In genomic region chrX:138710311-138710791, GRCh38 we compare ENCODE assay signal across 13 cellular contexts. TPM values are rescaled to one million over a fixed set of nuclear protein-coding genes. Genes with fewer than 3 reads are reported as not detected.
DNase-seq lines count a peak whose midpoint lies in the region; ATAC-seq and TF ChIP-seq lines count a peak whose summit lies in the region.
"Had no signal": no experiment of that assay in that cellular context is flagged by ENCODE, and none has a peak within 500 bp of the region (broad histone marks: within the 10 kb centered on the region; RNA-seq: fewer than 3 reads in every experiment).

No MANE protein-coding gene starts in this region.

- H3K4me3 ChIP-seq in ectodermal cell (ENCODE audit: insufficient read depth, low read depth, low read length): peak overlapping the region; percentile 57
- peak overlapping the region; percentile 20 for H3K4me3 ChIP-seq in lung
- H3K4me3 ChIP-seq in skeletal muscle tissue (ENCODE audit: low read length in 3 of 3): peak overlapping the region; percentile 41 to 66 (median 58)

- no peak overlapping the region for H4K5ac ChIP-seq in H9 (ENCODE audit: insufficient read length, low read depth, low read length)

- no peaks in the 10 kb centered on the region for H3K27me3 ChIP-seq in H9 (ENCODE audit: insufficient read depth, low read length)
- H3K27me3 ChIP-seq in ectodermal cell (ENCODE audit: control insufficient read depth, insufficient read depth, low read length, poor library complexity, severe bottlenecking): no peaks in the 10 kb centered on the region
- H3K27me3 ChIP-seq in lung (ENCODE audit: control insufficient read depth, insufficient read depth): peaks cover 13% of the 10 kb centered on the region
- peaks cover 0 to 5% (median 0%) of the 10 kb centered on the region in 3 donors for H3K27me3 ChIP-seq in skeletal muscle tissue (ENCODE audit: control insufficient read depth in 3 of 3, insufficient read depth in 3 of 3, low read length in 3 of 3)

- H3K9ac ChIP-seq in H9 (ENCODE audit: extremely low read depth, insufficient read length, low read length): peak overlapping the region; percentile 83
- H3K9ac ChIP-seq in skeletal muscle tissue (ENCODE audit: low read depth in 1 of 3, low read length in 3 of 3): peak overlapping the region in 1 of 3 donors; percentile 68

- peaks cover 4 to 42% of the 10 kb centered on the region in 2 experiments; a peak in 3 of 5 replicates for H3K9me3 Mint-ChIP-seq in H9
- H3K9me3 Mint-ChIP-seq in stimulated activated memory B cell treated with anti-CD40 and anti-IgM and Interleukin-4, amounts not matched to agents 10 μg/mL and 1 μg/mL and 100 μg/mL, for 72 hours: no peaks in the 10 kb centered on the region

- H3K79me1 ChIP-seq in H9 (ENCODE audit: insufficient read depth, low read depth, low read length, poor library complexity, severe bottlenecking): no peaks in the 10 kb centered on the region

- no peaks in the 10 kb centered on the region for H4K20me1 ChIP-seq in H9 (ENCODE audit: control insufficient read depth, insufficient read depth, insufficient read length)

- H3K9me3 ChIP-seq in H9 (ENCODE audit: control insufficient read depth, low read depth, low read length) (no peaks in the 10 kb centered on the region), ectodermal cell (ENCODE audit: control insufficient read depth, low read length) (no peaks in the 10 kb centered on the region), lung (ENCODE audit: control insufficient read depth in 2 of 2, insufficient read depth in 1 of 2, low read length in 1 of 2) (peaks cover 0 to 11% of the 10 kb centered on the region in 2 donors), skeletal muscle tissue (ENCODE audit: control insufficient read depth in 3 of 3, low read length in 3 of 3) (no peaks in the 10 kb centered on the region)

- H3K36me3 Mint-ChIP-seq in H9 (ENCODE audit: insufficient read depth in 1 of 3, low read depth in 3 of 3): peaks cover 12 to 15% (median 13%) of the 10 kb centered on the region in 3 experiments; a peak in 6 of 7 replicates
- no peaks in the 10 kb centered on the region for H3K36me3 Mint-ChIP-seq in stimulated activated memory B cell treated with anti-CD40 and anti-IgM and Interleukin-4, amounts not matched to agents 10 μg/mL and 1 μg/mL and 100 μg/mL, for 72 hours

- H3K23ac ChIP-seq in H9 (ENCODE audit: insufficient read length, low read depth, low read length): no peak overlapping the region

- H2BK15ac ChIP-seq in H9 (ENCODE audit: low read depth, low read length): no peak overlapping the region

- H3K4me1 ChIP-seq in H9 (ENCODE audit: insufficient read depth, low read length): peaks cover 2% of the 10 kb centered on the region; the same call in 1 of the 2 replicates
- peaks cover 6% of the 10 kb centered on the region for H3K4me1 ChIP-seq in ectodermal cell (ENCODE audit: control insufficient read depth, insufficient read depth, low read length)
- no peaks in the 10 kb centered on the region for H3K4me1 ChIP-seq in lung (ENCODE audit: control insufficient read depth in 2 of 2, insufficient read depth in 2 of 2, low read length in 2 of 2)
- H3K4me1 ChIP-seq in skeletal muscle tissue (ENCODE audit: control insufficient read depth in 3 of 3, insufficient read depth in 3 of 3, low read length in 3 of 3): peaks cover 2 to 3% (median 3%) of the 10 kb centered on the region in 3 donors

- no peak overlapping the region for H3T11ph ChIP-seq in H9 (ENCODE audit: low read length)

- H3K36me3 ChIP-seq in ectodermal cell (ENCODE audit: control insufficient read depth, insufficient read depth, low read length) (no peaks in the 10 kb centered on the region), lung (ENCODE audit: control insufficient read depth in 2 of 2, insufficient read depth in 2 of 2, low read length in 2 of 2) (no peaks in the 10 kb centered on the region), skeletal muscle tissue (ENCODE audit: control insufficient read depth in 3 of 3, insufficient read depth in 3 of 3, low read length in 3 of 3) (no peaks in the 10 kb centered on the region)

- H3K4ac ChIP-seq in H9 (ENCODE audit: low read depth, low read length): no peak overlapping the region

- no peak overlapping the region for H2BK20ac ChIP-seq in H9 (ENCODE audit: low read depth, low read length, poor library complexity, severe bottlenecking)

- no peak overlapping the region for H3K56ac ChIP-seq in H9 (ENCODE audit: insufficient read length, low read depth, low read length)

- H3K27ac ChIP-seq in H9 (ENCODE audit: insufficient read length, low read depth, low read length) (no peak overlapping the region), ectodermal cell (ENCODE audit: insufficient read depth, low read depth, low read length, poor library complexity, severe bottlenecking) (no peak overlapping the region), lung (ENCODE audit: low read depth in 1 of 2, low read length in 1 of 2) (no peak overlapping the region), skeletal muscle tissue (ENCODE audit: low read depth, low read length) (no peak overlapping the region)
- H3K27ac ChIP-seq: HL-60 had no signal

- H3K4me1 Mint-ChIP-seq in H9: peaks cover 21 to 22% of the 10 kb centered on the region in 2 experiments
- no peaks in the 10 kb centered on the region for H3K4me1 Mint-ChIP-seq in stimulated activated memory B cell treated with anti-CD40 and anti-IgM and Interleukin-4, amounts not matched to agents 10 μg/mL and 1 μg/mL and 100 μg/mL, for 72 hours

- peaks cover 9% of the 10 kb centered on the region; the same call in 1 of the 2 replicates for H3K79me2 ChIP-seq in H9 (ENCODE audit: insufficient read depth, low read length)

- no peak overlapping the region for H3K18ac ChIP-seq in H9 (ENCODE audit: insufficient read length, low read depth, low read length)

- H3K27me3 Mint-ChIP-seq in H9 (ENCODE audit: low read depth): peaks cover 23% of the 10 kb centered on the region
- H3K27me3 Mint-ChIP-seq in stimulated activated memory B cell treated with anti-CD40 and anti-IgM and Interleukin-4, amounts not matched to agents 10 μg/mL and 1 μg/mL and 100 μg/mL, for 72 hours: peaks cover 16% of the 10 kb centered on the region

- H2BK12ac ChIP-seq in H9 (ENCODE audit: insufficient read length, low read depth, low read length): no peak overlapping the region

- H3K4me2 ChIP-seq in H9 (ENCODE audit: insufficient read depth, insufficient read length, low read length): peak overlapping the region; percentile 83

- H2BK120ac ChIP-seq in H9 (ENCODE audit: low read depth, low read length, poor library complexity, severe bottlenecking): no peak overlapping the region

- no peak overlapping the region for H2AFZ ChIP-seq in H9 (ENCODE audit: low read length)

- no CpG with 5 or more reads among the region's 15 CpGs for WGBS in H9 (ENCODE audit: extremely low coverage, insufficient read length, low lambda C conversion rate)
- 1% methylated on average over 14 to 15 of the region's 15 CpGs for WGBS in ectodermal cell, 2 experiments
- WGBS in lung, 2 donors: 0 to 26% methylated on average over 8 to 15 of the region's 15 CpGs

- no peak overlapping the region for H4K8ac ChIP-seq in H9 (replicated peaks; ENCODE audit: insufficient read length, low read depth, low read length)

- H2AK5ac ChIP-seq in H9 (ENCODE audit: insufficient read length, low read length): no peak overlapping the region

- H3K27ac Mint-ChIP-seq in H9: peak overlapping the region in 1 of 3 experiments; percentile 55; a peak in 3 of 7 replicates
- H3K27ac Mint-ChIP-seq in stimulated activated memory B cell treated with anti-CD40 and anti-IgM and Interleukin-4, amounts not matched to agents 10 μg/mL and 1 μg/mL and 100 μg/mL, for 72 hours: no peak overlapping the region

- H3K14ac ChIP-seq in H9 (ENCODE audit: insufficient read depth, low read length): no peak overlapping the region; the same call in 1 of the 2 replicates

- H4K91ac ChIP-seq in H9 (ENCODE audit: insufficient read length, low read depth, low read length): no peak overlapping the region

- no peak for ATAC-seq in lung (ENCODE audit: insufficient read depth, low FRiP score)
- no peak for ATAC-seq in stimulated activated memory B cell treated with anti-CD40 and anti-IgM and Interleukin-4, amounts not matched to agents 10 μg/mL and 1 μg/mL and 100 μg/mL, for 72 hours

- peak overlapping the region; percentile 90 for H3K4me3 Mint-ChIP-seq in H9
- H3K4me3 Mint-ChIP-seq in stimulated activated memory B cell treated with anti-CD40 and anti-IgM and Interleukin-4, amounts not matched to agents 10 μg/mL and 1 μg/mL and 100 μg/mL, for 72 hours: no peak overlapping the region

- DNase-seq in H9 (peak; percentile 28), lung (ENCODE audit: low spot score) (no peak), NCI-H1417 (lab: John Stamatoyannopoulos, UW) (no peak), NCI-H2029 (lab: John Stamatoyannopoulos, UW) (no peak), 8988T (no peak)
- DNase-seq: COR-L47, hippocampal formation, NCI-H2171 treated with DMSO at 0.1 percent for 48 hours, SW 1271 had no signal

- TF ChIP-seq CTCF in H9 (conservative IDR thresholded peaks at IDR 0.05): no peak
- TF ChIP-seq CTCF in lung (IDR thresholded peaks at IDR 0.05; ENCODE audit: control extremely low read depth, extremely low read depth): no peak

- H2BK5ac ChIP-seq in H9 (ENCODE audit: insufficient read length, low read length): no peak overlapping the region

- peaks cover 10% of the 10 kb centered on the region for H3K23me2 ChIP-seq in H9 (ENCODE audit: insufficient read length, low read depth, low read length, poor library complexity, severe bottlenecking)

RNA-seq across cellular contexts. Expression of gene FGF13, which starts 1.2 kb away (rescaled TPM):
- total RNA-seq in H9 (2021) (16.3 and 17.1 TPM in 2 replicates), lung (1 to 10 TPM; 2.1 to 7.5 TPM), skeletal muscle tissue (48.5 TPM)
- polyA plus RNA-seq in ectodermal cell (2013, experiment 1 of 4): 20.7 TPM
- polyA plus RNA-seq in ectodermal cell (2013, experiment 2 of 4): 17.2 TPM
- 21.6 TPM for polyA plus RNA-seq in ectodermal cell (2013, experiment 3 of 4)
- polyA plus RNA-seq in ectodermal cell (2013, experiment 4 of 4): 23.8 TPM
- polyA plus RNA-seq in lung: 1 to 10 TPM; 1.7 to 3.5 TPM
